8 cellular contexts compared by ENCODE assay signal in the genomic region with DNA sequence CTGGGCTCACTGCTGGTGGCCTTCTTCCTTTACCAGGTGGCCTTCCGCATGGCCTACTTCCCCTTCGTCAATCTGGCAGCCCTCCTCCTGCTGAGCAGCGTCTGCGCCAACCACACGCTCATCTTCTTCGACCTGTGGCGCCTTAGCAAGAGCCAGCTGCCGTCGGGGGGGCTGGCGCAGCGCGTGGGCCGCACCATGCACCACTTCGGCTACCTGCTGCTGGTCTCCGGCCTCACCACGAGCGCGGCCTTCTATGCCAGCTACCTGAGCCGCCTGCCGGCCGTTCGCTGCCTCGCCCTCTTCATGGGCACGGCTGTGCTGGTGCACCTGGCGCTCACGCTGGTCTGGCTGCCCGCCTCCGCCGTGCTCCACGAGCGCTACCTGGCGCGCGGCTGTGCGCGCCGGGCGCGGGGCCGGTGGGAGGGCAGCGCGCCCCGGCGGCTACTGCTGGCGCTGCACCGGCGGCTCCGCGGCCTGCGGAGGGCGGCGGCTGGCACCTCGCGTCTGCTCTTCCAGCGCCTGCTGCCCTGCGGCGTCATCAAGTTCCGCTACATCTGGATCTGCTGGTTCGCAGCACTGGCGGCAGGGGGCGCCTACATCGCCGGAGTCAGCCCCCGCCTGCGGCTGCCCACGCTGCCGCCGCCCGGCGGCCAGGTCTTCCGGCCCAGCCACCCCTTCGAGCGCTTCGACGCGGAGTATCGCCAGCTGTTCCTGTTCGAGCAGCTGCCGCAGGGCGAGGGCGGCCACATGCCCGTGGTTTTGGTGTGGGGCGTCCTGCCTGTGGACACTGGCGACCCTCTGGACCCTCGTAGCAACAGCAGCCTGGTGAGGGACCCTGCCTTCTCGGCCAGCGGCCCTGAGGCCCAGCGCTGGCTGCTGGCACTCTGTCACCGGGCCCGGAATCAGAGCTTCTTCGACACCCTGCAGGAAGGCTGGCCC. TPM values are rescaled to one million over a fixed set of nuclear protein-coding genes. Genes with fewer than 3 reads are reported as not detected.
A peak's percentile ranks its signal among the peaks of the same experiment; 100 is the strongest.
DNase-seq lines count a peak whose midpoint lies in the region; ATAC-seq and TF ChIP-seq lines count a peak whose summit lies in the region.

No MANE protein-coding gene starts in this region.

- H3K36me3 ChIP-seq in BLaER1, result no peaks in the 10 kb centered on the region
- no peaks in the 10 kb centered on the region for H3K36me3 ChIP-seq in neural progenitor cell

- H3K36me3 Mint-ChIP-seq in activated T-helper 2 cell treated with anti-CD3 and anti-CD28 coated beads, Interferon-gamma antibody, Interleukin-2, Interleukin-4, amounts not matched to agents 10 μg/mL and 5 μg/mL and 100 μg/mL, durations not matched to agents 14 hours and 24 hours and 36 hours (ENCODE audit: low read depth), result no peaks in the 10 kb centered on the region
- H3K36me3 Mint-ChIP-seq in neural progenitor cell, result no peaks in the 10 kb centered on the region

- H3K9ac ChIP-seq in BLaER1 (peak overlapping the region; percentile 67), neural progenitor cell (no peak overlapping the region)

- peak overlapping the region; percentile 46 for H3K27ac Mint-ChIP-seq in activated T-helper 2 cell treated with anti-CD3 and anti-CD28 coated beads, Interferon-gamma antibody, Interleukin-2, Interleukin-4, amounts not matched to agents 10 μg/mL and 5 μg/mL and 100 μg/mL, durations not matched to agents 14 hours and 24 hours and 36 hours
- no peak overlapping the region for H3K27ac Mint-ChIP-seq in neural progenitor cell
- peak overlapping the region in 1 of 2 donors; percentile 93 for H3K27ac Mint-ChIP-seq in stimulated activated naive CD8-positive, alpha-beta T cell treated with anti-CD3 and anti-CD28 coated beads, Interleukin-15, amount 100 ng/mL, for 72 hours

- peak overlapping the region; percentile 81 for H2AFZ ChIP-seq in neural progenitor cell (replicated peaks)

- H3K9me3 ChIP-seq in BLaER1 (no peaks in the 10 kb centered on the region), neural progenitor cell (ENCODE audit: low read depth) (no peaks in the 10 kb centered on the region)

- H3K4me3 ChIP-seq in BLaER1 (peak overlapping the region; percentile 67), fibroblast of villous mesenchyme (ENCODE audit: low read depth, low read length) (peak overlapping the region; percentile 35), neural progenitor cell (peak overlapping the region; percentile 35)

- H4K20me1 ChIP-seq in BLaER1 (0 out of 2 replicates have a peak, but pooled peaks cover 5% of the 10 kb centered on the region), neural progenitor cell (ENCODE audit: low read depth) (no peaks in the 10 kb centered on the region)

- ATAC-seq in GM19397 (IDR thresholded peaks at IDR 0.05; ENCODE audit: unreplicated experiment), result peak; percentile 85
- peak; percentile 83 for ATAC-seq in HG03571 (IDR thresholded peaks at IDR 0.05; ENCODE audit: unreplicated experiment)
- peak; percentile 95 for ATAC-seq in stimulated activated naive CD8-positive, alpha-beta T cell treated with anti-CD3 and anti-CD28 coated beads, Interleukin-15, amount 100 ng/mL, for 72 hours

- H3K79me2 ChIP-seq in neural progenitor cell (ENCODE audit: low read depth), result no peaks in the 10 kb centered on the region

- intact Hi-C loops in activated T-helper 2 cell treated with anti-CD3 and anti-CD28 coated beads, Interferon-gamma antibody, Interleukin-2, Interleukin-4, amounts not matched to agents 10 μg/mL and 5 μg/mL and 100 μg/mL, durations not matched to agents 14 hours and 24 hours and 36 hours (cut with micrococcal nuclease), result loop anchor here (1.0 to 5.0 kb wide), 4 partner anchors 10 to 54 kb away; partner anchors contain the start of genes DISP2, IVD and KNSTRN

- H3F3A ChIP-seq in neural progenitor cell (ENCODE audit: low read depth), result no peaks in the 10 kb centered on the region

- H3K27ac ChIP-seq in BLaER1 (peak overlapping the region; percentile 71), neural progenitor cell (no peak overlapping the region)

- TF ChIP-seq CTCF in fibroblast of villous mesenchyme (IDR thresholded peaks at IDR 0.05; ENCODE audit: insufficient read depth, low read depth, low read length) (peak; percentile 74), neural progenitor cell (IDR thresholded peaks at IDR 0.05) (peak; percentile 79)

- no peaks in the 10 kb centered on the region for H3K9me3 Mint-ChIP-seq in activated T-helper 2 cell treated with anti-CD3 and anti-CD28 coated beads, Interferon-gamma antibody, Interleukin-2, Interleukin-4, amounts not matched to agents 10 μg/mL and 5 μg/mL and 100 μg/mL, durations not matched to agents 14 hours and 24 hours and 36 hours
- H3K9me3 Mint-ChIP-seq in neural progenitor cell, result no peaks in the 10 kb centered on the region
- H3K9me3 Mint-ChIP-seq in stimulated activated naive CD8-positive, alpha-beta T cell treated with anti-CD3 and anti-CD28 coated beads, Interleukin-15, amount 100 ng/mL, for 72 hours, result no peaks in the 10 kb centered on the region

- peak overlapping the region; percentile 97 for H3K4me2 ChIP-seq in BLaER1
- peak overlapping the region; percentile 81 for H3K4me2 ChIP-seq in neural progenitor cell

- H3K27me3 ChIP-seq in BLaER1 (no peaks in the 10 kb centered on the region), neural progenitor cell (peaks cover 60% of the 10 kb centered on the region)

- H3K4me1 ChIP-seq in BLaER1 (peaks cover 25% of the 10 kb centered on the region), neural progenitor cell (no peaks in the 10 kb centered on the region)

- DNase-seq in RKO (ENCODE audit: low spot score), result peak; percentile 89
- peak; percentile 88 for DNase-seq in activated T-helper 2 cell treated with anti-CD3 and anti-CD28 coated beads, Interferon-gamma antibody, Interleukin-2, Interleukin-4, amounts not matched to agents 10 μg/mL and 5 μg/mL and 100 μg/mL, durations not matched to agents 14 hours and 24 hours and 36 hours (ENCODE audit: low spot score)
- peak; percentile 92 for DNase-seq in fibroblast of villous mesenchyme (ENCODE audit: low read depth)
- DNase-seq in neural progenitor cell (ENCODE audit: low spot score), result peak; percentile 96
- peak; percentile 91 to 93 for DNase-seq in stimulated activated naive CD8-positive, alpha-beta T cell treated with anti-CD3 and anti-CD28 coated beads, Interleukin-15, amount 100 ng/mL, for 72 hours

- H3K4me3 Mint-ChIP-seq in activated T-helper 2 cell treated with anti-CD3 and anti-CD28 coated beads, Interferon-gamma antibody, Interleukin-2, Interleukin-4, amounts not matched to agents 10 μg/mL and 5 μg/mL and 100 μg/mL, durations not matched to agents 14 hours and 24 hours and 36 hours (ENCODE audit: low read depth), result peak overlapping the region; percentile 74
- H3K4me3 Mint-ChIP-seq in neural progenitor cell, result no peak overlapping the region
- H3K4me3 Mint-ChIP-seq in stimulated activated naive CD8-positive, alpha-beta T cell treated with anti-CD3 and anti-CD28 coated beads, Interleukin-15, amount 100 ng/mL, for 72 hours, result peak overlapping the region; percentile 83 to 88

- peaks cover 23% of the 10 kb centered on the region for H3K27me3 Mint-ChIP-seq in activated T-helper 2 cell treated with anti-CD3 and anti-CD28 coated beads, Interferon-gamma antibody, Interleukin-2, Interleukin-4, amounts not matched to agents 10 μg/mL and 5 μg/mL and 100 μg/mL, durations not matched to agents 14 hours and 24 hours and 36 hours (ENCODE audit: low read depth)
- H3K27me3 Mint-ChIP-seq in neural progenitor cell (ENCODE audit: insufficient read depth, low read depth), result peaks cover 29% of the 10 kb centered on the region
- no peaks in the 10 kb centered on the region for H3K27me3 Mint-ChIP-seq in stimulated activated naive CD8-positive, alpha-beta T cell treated with anti-CD3 and anti-CD28 coated beads, Interleukin-15, amount 100 ng/mL, for 72 hours

- H3K4me1 Mint-ChIP-seq in activated T-helper 2 cell treated with anti-CD3 and anti-CD28 coated beads, Interferon-gamma antibody, Interleukin-2, Interleukin-4, amounts not matched to agents 10 μg/mL and 5 μg/mL and 100 μg/mL, durations not matched to agents 14 hours and 24 hours and 36 hours (ENCODE audit: low read depth), result peaks cover 11% of the 10 kb centered on the region
- H3K4me1 Mint-ChIP-seq in neural progenitor cell, result peaks cover 4% of the 10 kb centered on the region
- peaks cover 38% of the 10 kb centered on the region for H3K4me1 Mint-ChIP-seq in stimulated activated naive CD8-positive, alpha-beta T cell treated with anti-CD3 and anti-CD28 coated beads, Interleukin-15, amount 100 ng/mL, for 72 hours

RNA-seq across cellular contexts. Expression of gene DISP2, which starts 9.9 kb away (rescaled TPM):
- 0.05 and 0.39 TPM in 2 replicates for total RNA-seq in activated T-helper 2 cell treated with anti-CD3 and anti-CD28 coated beads, Interferon-gamma antibody, Interleukin-2, Interleukin-4, amounts not matched to agents 10 μg/mL and 5 μg/mL and 100 μg/mL, durations not matched to agents 14 hours and 24 hours and 36 hours
- under 0.01 TPM in 2 replicates for total RNA-seq in fibroblast of villous mesenchyme
- total RNA-seq in neural progenitor cell (ENCODE audit: low replicate concordance), result 0.06 TPM in 1 of 2 replicates, not detected in the other

RNA-seq across cellular contexts. Expression of gene KNSTRN, which starts 14.6 kb away (rescaled TPM):
- total RNA-seq in activated T-helper 2 cell treated with anti-CD3 and anti-CD28 coated beads, Interferon-gamma antibody, Interleukin-2, Interleukin-4, amounts not matched to agents 10 μg/mL and 5 μg/mL and 100 μg/mL, durations not matched to agents 14 hours and 24 hours and 36 hours, result 48.1 and 49.9 TPM in 2 replicates
- total RNA-seq in fibroblast of villous mesenchyme (25.4 and 49.2 TPM in 2 replicates), neural progenitor cell (ENCODE audit: low replicate concordance) (129 and 152 TPM in 2 replicates)

RNA-seq across cellular contexts. Expression of gene PHGR1, which starts 17.1 kb away (rescaled TPM):
- not detected in 2 replicates for total RNA-seq in activated T-helper 2 cell treated with anti-CD3 and anti-CD28 coated beads, Interferon-gamma antibody, Interleukin-2, Interleukin-4, amounts not matched to agents 10 μg/mL and 5 μg/mL and 100 μg/mL, durations not matched to agents 14 hours and 24 hours and 36 hours
- total RNA-seq in fibroblast of villous mesenchyme (not detected in 2 replicates), neural progenitor cell (ENCODE audit: low replicate concordance) (not detected in 2 replicates)

RNA-seq across cellular contexts. Expression of gene CCDC9B, which starts 27.2 kb away (rescaled TPM):
- 0.34 and 0.41 TPM in 2 replicates for total RNA-seq in activated T-helper 2 cell treated with anti-CD3 and anti-CD28 coated beads, Interferon-gamma antibody, Interleukin-2, Interleukin-4, amounts not matched to agents 10 μg/mL and 5 μg/mL and 100 μg/mL, durations not matched to agents 14 hours and 24 hours and 36 hours
- total RNA-seq in fibroblast of villous mesenchyme (35.4 and 40.3 TPM in 2 replicates), neural progenitor cell (ENCODE audit: low replicate concordance) (0.25 TPM in 1 of 2 replicates, not detected in the other)

RNA-seq across cellular contexts. Expression of gene IVD, which starts 37.7 kb away (rescaled TPM):
- total RNA-seq in activated T-helper 2 cell treated with anti-CD3 and anti-CD28 coated beads, Interferon-gamma antibody, Interleukin-2, Interleukin-4, amounts not matched to agents 10 μg/mL and 5 μg/mL and 100 μg/mL, durations not matched to agents 14 hours and 24 hours and 36 hours, result 75.2 and 79.4 TPM in 2 replicates
- total RNA-seq in fibroblast of villous mesenchyme (26.7 and 40.2 TPM in 2 replicates), neural progenitor cell (ENCODE audit: low replicate concordance) (18.0 and 38.4 TPM in 2 replicates)
